Comparison of ENCODE assay signal across 21 cellular contexts in the genomic region with DNA sequence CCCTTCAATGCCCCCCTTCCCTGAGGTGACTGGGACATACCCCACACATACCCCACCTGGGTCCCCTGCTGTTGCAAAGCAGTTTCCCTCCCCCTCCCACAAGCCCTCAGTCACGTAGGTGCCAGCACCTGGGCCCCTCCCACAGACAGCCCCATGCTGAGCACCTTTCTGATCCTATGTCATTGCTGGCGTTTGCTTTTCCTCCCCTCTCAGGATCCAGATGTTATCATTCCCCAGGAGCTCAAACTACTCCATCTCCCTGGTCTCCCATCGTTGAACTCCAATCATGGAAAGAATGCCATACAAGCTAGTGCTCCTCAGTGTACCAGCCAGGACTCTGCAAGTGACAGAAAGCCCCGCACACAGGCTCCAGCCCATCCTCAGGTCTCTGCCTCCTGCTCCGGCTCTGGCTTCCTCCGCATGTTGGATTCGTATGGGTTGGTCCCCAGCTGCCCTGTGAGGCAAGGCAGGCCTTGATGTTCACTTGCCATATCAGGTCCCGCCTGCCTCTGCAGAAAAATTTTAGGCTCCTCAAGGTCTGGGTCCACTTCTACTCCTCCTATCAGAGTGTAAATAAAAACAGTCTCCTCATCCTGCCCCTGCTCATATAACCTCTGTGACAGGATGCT. TPM values are rescaled to one million over a fixed set of nuclear protein-coding genes. Genes with fewer than 3 reads are reported as not detected.
DNase-seq lines count a peak whose midpoint lies in the region; ATAC-seq, FAIRE-seq and TF ChIP-seq lines count a peak whose summit lies in the region.
"Had no signal": no experiment of that assay in that cellular context is flagged by ENCODE, and none has a peak within 500 bp of the region (broad histone marks: within the 10 kb centered on the region; RNA-seq: fewer than 3 reads in every experiment).

No MANE protein-coding gene starts in this region.

- no peak overlapping the region for H3K4me3 ChIP-seq in SK-N-SH (ENCODE audit: low read depth in 2 of 2, low read length in 1 of 2)
- no peak overlapping the region for H3K4me3 ChIP-seq in endothelial cell of umbilical vein (replicated peaks in 1 of 3; ENCODE audit: insufficient read depth in 1 of 3, low read depth in 1 of 3, low read length in 3 of 3)
- no peak overlapping the region for H3K4me3 ChIP-seq in osteoblast (ENCODE audit: insufficient read depth, low read length)
- no peak overlapping the region for H3K4me3 ChIP-seq in effector memory CD4-positive, alpha-beta T cell (ENCODE audit: insufficient read depth, low read depth, low read length, poor library complexity, severe bottlenecking)
- no peak overlapping the region for H3K4me3 ChIP-seq in HAP-1
- H3K4me3 ChIP-seq: cardiac muscle cell, lower lobe of right lung had no signal

- no peak for TF ChIP-seq RAD21 in SK-N-SH (IDR thresholded peaks at IDR 0.05; ENCODE audit: low read length)

- H3K9me2 ChIP-seq in SK-N-SH, result no peaks in the 10 kb centered on the region

- POLR2A ChIA-PET in SK-N-SH (lab: Yijun Ruan, JAX) (no interaction called here), endothelial cell of umbilical vein (lab: Charles Lee) (interaction anchor here (1.9 kb wide), 1 partner anchor 51 kb away, joined by 9 read pairs; a partner anchor contains a TSS)

- no peak for ATAC-seq in SK-N-SH treated with all-trans-retinoic acid at 6 μM for 48 hours
- ATAC-seq: natural killer cell treated with Interleukin-12 subunit alpha and Interleukin-12 subunit beta and Interleukin-15 and Interleukin-18, amount 100 ng/mL, for 72 hours had no signal

- FAIRE-seq in endothelial cell of umbilical vein (lab: Jason Lieb, UNC), result no peak

- intact Hi-C loops in endothelial cell of umbilical vein (cut with micrococcal nuclease), result no loop called here

- in situ Hi-C loops in HAP-1 (cut with MboI; ENCODE audit: low sequenced_read_pairs), result no loop called here

- H3K9me3 ChIP-seq in SK-N-SH (no peaks in the 10 kb centered on the region), endothelial cell of umbilical vein (replicated peaks; ENCODE audit: control insufficient read depth, insufficient read depth, low read length) (no peaks in the 10 kb centered on the region), osteoblast (ENCODE audit: low read depth, low read length) (no peaks in the 10 kb centered on the region), HAP-1 (no peaks in the 10 kb centered on the region)
- H3K9me3 ChIP-seq in effector memory CD4-positive, alpha-beta T cell (ENCODE audit: control insufficient read depth, low read length), result no peaks in the 10 kb centered on the region
- H3K9me3 ChIP-seq: lower lobe of right lung had no signal

- H3K27ac ChIP-seq in SK-N-SH (ENCODE audit: low read depth in 2 of 2, low read length in 1 of 2) (no peak overlapping the region), endothelial cell of umbilical vein (ENCODE audit: insufficient read depth, low read depth, low read length) (peak overlapping the region; percentile 90), osteoblast (ENCODE audit: low read depth, low read length) (peak overlapping the region; percentile 39), caudate nucleus (ENCODE audit: low read depth, low read length) (no peak overlapping the region)
- H3K27ac ChIP-seq in effector memory CD4-positive, alpha-beta T cell (ENCODE audit: insufficient read depth, low read length, poor library complexity, severe bottlenecking), result no peak overlapping the region
- H3K27ac ChIP-seq: cardiac muscle cell had no signal

- no peaks in the 10 kb centered on the region for H3K36me3 ChIP-seq in SK-N-SH (replicated peaks in 1 of 2; ENCODE audit: control insufficient read depth in 1 of 2, insufficient read depth in 2 of 2, low read length in 1 of 2)
- no peaks in the 10 kb centered on the region for H3K36me3 ChIP-seq in endothelial cell of umbilical vein (ENCODE audit: control insufficient read depth in 2 of 2, extremely low read depth in 1 of 2, insufficient read depth in 2 of 2, low read length in 2 of 2)
- no peaks in the 10 kb centered on the region for H3K36me3 ChIP-seq in osteoblast (ENCODE audit: insufficient read depth, low read length)
- no peaks in the 10 kb centered on the region for H3K36me3 ChIP-seq in effector memory CD4-positive, alpha-beta T cell (ENCODE audit: control insufficient read depth, insufficient read depth, low read length)
- no peaks in the 10 kb centered on the region for H3K36me3 ChIP-seq in HAP-1 (replicated peaks)
- H3K36me3 ChIP-seq: cardiac muscle cell, lower lobe of right lung had no signal

- H3K27me3 ChIP-seq in SK-N-SH (ENCODE audit: insufficient read depth), result no peaks in the 10 kb centered on the region
- peaks cover 0 to 2% of the 10 kb centered on the region in 2 experiments for H3K27me3 ChIP-seq in endothelial cell of umbilical vein (ENCODE audit: control insufficient read depth in 2 of 2, insufficient read depth in 2 of 2, low read length in 2 of 2)
- no peaks in the 10 kb centered on the region for H3K27me3 ChIP-seq in osteoblast (ENCODE audit: insufficient read depth, low read length)
- H3K27me3 ChIP-seq in effector memory CD4-positive, alpha-beta T cell (replicated peaks; ENCODE audit: control insufficient read depth, insufficient read depth, low read length, poor library complexity, severe bottlenecking), result no peaks in the 10 kb centered on the region
- H3K27me3 ChIP-seq in HAP-1 (ENCODE audit: low read depth), result no peaks in the 10 kb centered on the region
- H3K27me3 ChIP-seq: cardiac muscle cell had no signal

- no peak overlapping the region for H3K9ac ChIP-seq in SK-N-SH
- peak overlapping the region; percentile 50 for H3K9ac ChIP-seq in endothelial cell of umbilical vein (replicated peaks; ENCODE audit: extremely low read depth, insufficient read depth, low read length)

- H3K4me1 ChIP-seq in SK-N-SH (ENCODE audit: control insufficient read depth in 1 of 2, insufficient read depth in 2 of 2, low read depth in 1 of 2, low read length in 1 of 2), result no peaks in the 10 kb centered on the region; a peak in 1 of 4 replicates
- peaks cover 26% of the 10 kb centered on the region for H3K4me1 ChIP-seq in endothelial cell of umbilical vein (ENCODE audit: control insufficient read depth, extremely low read depth, insufficient read depth, low read length)
- H3K4me1 ChIP-seq in osteoblast (ENCODE audit: insufficient read depth, low read length), result peaks cover 26% of the 10 kb centered on the region
- H3K4me1 ChIP-seq in effector memory CD4-positive, alpha-beta T cell (ENCODE audit: control insufficient read depth, insufficient read depth, low read length, poor library complexity, severe bottlenecking), result no peaks in the 10 kb centered on the region
- H3K4me1 ChIP-seq in HAP-1, result no peaks in the 10 kb centered on the region

- no peaks in the 10 kb centered on the region for H3F3A ChIP-seq in SK-N-SH (replicated peaks; ENCODE audit: insufficient read depth)

- H3K79me2 ChIP-seq in SK-N-SH (ENCODE audit: insufficient read depth) (no peaks in the 10 kb centered on the region), endothelial cell of umbilical vein (ENCODE audit: control insufficient read depth, insufficient read depth, low read length) (no peaks in the 10 kb centered on the region), osteoblast (ENCODE audit: insufficient read depth, low read length) (no peaks in the 10 kb centered on the region)

- DNase-seq in SK-N-SH (no peak), endothelial cell of umbilical vein (ENCODE audit: low read depth, low spot score) (no peak), osteoblast (ENCODE audit: insufficient read length, low spot score, missing footprints) (no peak), GM03348 (ENCODE audit: low spot score) (no peak), caudate nucleus (lab: John Stamatoyannopoulos, UW) (no peak), HAP-1 (ENCODE audit: low spot score in 2 of 2) (no peak)
- DNase-seq in effector memory CD4-positive, alpha-beta T cell, result no peak
- DNase-seq: activated CD4-positive, alpha-beta T cell treated with anti-CD3 and anti-CD28 coated beads for 48 hours; activated T-cell treated with anti-CD3 and anti-CD28 coated beads for 4 hours; effector CD8-positive, alpha-beta T cell; GDM1; KG1; NCI-H1092 treated with DMSO at 0.1 percent for 48 hours; right cardiac atrium; stimulated activated CD4-positive, alpha-beta T cell treated with anti-CD3 and anti-CD28 coated beads, Interleukin-4, amount 100 ng/mL, for 1 hour; T-helper 9 cell; trophoblast cell had no signal

- TSS peak; percentile 83 for BruUV-seq in endothelial cell of umbilical vein (replicated peaks; lab: Mats Ljungman, UMichigan)

- 66% methylated on average over 8 of the region's 8 CpGs for WGBS in SK-N-SH (ENCODE audit: low lambda C conversion rate)

- TF ChIP-seq POLR2A in endothelial cell of umbilical vein (IDR thresholded peaks at IDR 0.05; ENCODE audit: low read depth, low read length), result no peak

- H3K4me2 ChIP-seq in SK-N-SH (peak overlapping the region; percentile 42), endothelial cell of umbilical vein (ENCODE audit: insufficient read depth, low read length) (peak overlapping the region; percentile 70), osteoblast (ENCODE audit: insufficient read depth, low read length) (peak overlapping the region; percentile 30)

- TF ChIP-seq CTCF in SK-N-SH (IDR thresholded peaks at IDR 0.05) (no peak), endothelial cell of umbilical vein (IDR thresholded peaks at IDR 0.05; ENCODE audit: extremely low read depth in 1 of 2, insufficient read depth in 1 of 2, low read depth in 1 of 2, low read length in 2 of 2) (no peak), osteoblast (IDR thresholded peaks at IDR 0.05; ENCODE audit: extremely low read depth, low read depth, low read length) (no peak)

- H2AFZ ChIP-seq in SK-N-SH (ENCODE audit: low read depth) (no peak overlapping the region), endothelial cell of umbilical vein (ENCODE audit: low read depth, low read length) (peak overlapping the region; percentile 40), osteoblast (ENCODE audit: low read length) (no peak overlapping the region)

- dilution Hi-C loops in endothelial cell of umbilical vein (cut with MboI; ENCODE audit: extremely low pct_ligation_motif_present, low sequenced_read_pairs), result no loop called here

- H4K20me1 ChIP-seq in SK-N-SH (ENCODE audit: insufficient read depth) (no peaks in the 10 kb centered on the region), endothelial cell of umbilical vein (replicated peaks; ENCODE audit: control insufficient read depth, extremely low read depth, insufficient read depth, low read length) (no peaks in the 10 kb centered on the region), osteoblast (ENCODE audit: insufficient read depth, low read length) (no peaks in the 10 kb centered on the region)

- H3K9me1 ChIP-seq in endothelial cell of umbilical vein (replicated peaks; ENCODE audit: control insufficient read depth, extremely low read depth, insufficient read depth, low read length), result no peaks in the 10 kb centered on the region

- CTCF ChIA-PET in SK-N-SH (lab: Yijun Ruan, JAX), result interaction anchor here (1.3 to 1.7 kb wide), 2 partner anchors 90 to 197 kb away, joined by 3 to 6 read pairs; no protein-coding TSS in a partner anchor
- CTCF ChIA-PET in endothelial cell of umbilical vein (lab: Charles Lee), result interaction anchor here (0.8 to 1.5 kb wide), 9 partner anchors 17 to 196 kb away, joined by 3 to 10 read pairs (median 4); a partner anchor contains a TSS

- no peak for TF ChIP-seq EP300 in SK-N-SH (IDR thresholded peaks at IDR 0.05; ENCODE audit: borderline replicate concordance in 1 of 2, low read depth in 1 of 2, low read length in 1 of 2)

RNA-seq across cellular contexts. Expression of a gene that starts 31.4 kb away (rescaled TPM):
- polyA plus RNA-seq in SK-N-SH (2012; rRNA removed) (9.7 and 10.1 TPM in 2 replicates), endothelial cell of umbilical vein (16.3 and 18.2 TPM in 2 replicates)
- 7.4 and 9.3 TPM in 2 replicates for polyA plus RNA-seq in SK-N-SH (2012; cell fraction: cytosol; rRNA removed)
- 7.9 and 10.5 TPM in 2 replicates for polyA plus RNA-seq in SK-N-SH (2012; cell fraction: nucleus; rRNA removed)
- total RNA-seq in endothelial cell of umbilical vein (13.6 and 15.1 TPM in 2 replicates), osteoblast (15.6 and 17.0 TPM in 2 replicates)
- polyA plus RNA-seq in endothelial cell of umbilical vein (2011; cell fraction: cytosol; rRNA removed), result 11.6 and 12.1 TPM in 2 replicates
- polyA plus RNA-seq in endothelial cell of umbilical vein (2011; cell fraction: nucleus; rRNA removed), result 12.9 and 15.5 TPM in 2 replicates
- 7.4 and 8.8 TPM in 2 replicates for polyA plus RNA-seq in endothelial cell of umbilical vein (2012)
- polyA minus RNA-seq in endothelial cell of umbilical vein, result 13.8 and 15.5 TPM in 2 replicates
- polyA minus RNA-seq in endothelial cell of umbilical vein (2011; cell fraction: cytosol; rRNA and poly(A)+ RNA removed), result 10.1 TPM
- polyA minus RNA-seq in endothelial cell of umbilical vein (2011; cell fraction: nucleus; rRNA and poly(A)+ RNA removed), result 24.0 and 29.7 TPM in 2 replicates

RNA-seq across cellular contexts. Expression of a gene that starts 50.8 kb away (rescaled TPM):
- polyA plus RNA-seq in SK-N-SH (2012; rRNA removed), result 0.26 and 0.43 TPM in 2 replicates
- 0.05 and 0.28 TPM in 2 replicates for polyA plus RNA-seq in SK-N-SH (2012; cell fraction: cytosol; rRNA removed)
- 0.87 and 0.94 TPM in 2 replicates for polyA plus RNA-seq in SK-N-SH (2012; cell fraction: nucleus; rRNA removed)
- total RNA-seq in endothelial cell of umbilical vein, result 15.7 and 21.3 TPM in 2 replicates
- 4.2 and 8.4 TPM in 2 replicates for polyA plus RNA-seq in endothelial cell of umbilical vein
- polyA plus RNA-seq in endothelial cell of umbilical vein (2011; cell fraction: cytosol; rRNA removed), result 1.9 and 3.9 TPM in 2 replicates
- polyA plus RNA-seq in endothelial cell of umbilical vein (2011; cell fraction: nucleus; rRNA removed), result 3.4 and 4.8 TPM in 2 replicates
- polyA plus RNA-seq in endothelial cell of umbilical vein (2012), result 1.2 and 3.4 TPM in 2 replicates
- 3.7 and 4.3 TPM in 2 replicates for polyA minus RNA-seq in endothelial cell of umbilical vein
- 6.9 TPM for polyA minus RNA-seq in endothelial cell of umbilical vein (2011; cell fraction: cytosol; rRNA and poly(A)+ RNA removed)
- 2.1 and 5.4 TPM in 2 replicates for polyA minus RNA-seq in endothelial cell of umbilical vein (2011; cell fraction: nucleus; rRNA and poly(A)+ RNA removed)
- 13.8 and 14.7 TPM in 2 replicates for total RNA-seq in osteoblast

Comparison
In these comparisons a context has a peak if more than half of its experiments do, and no peak if none do; other contexts are left out.
1. H3K27ac ChIP-seq: peak in endothelial cell of umbilical vein (single experiment) and osteoblast (single experiment); none in SK-N-SH (0 of 2), caudate nucleus (single experiment) and effector memory CD4-positive, alpha-beta T cell (single experiment).
2. Peak in every context shown above with its lines, with median percentiles within 50 percentile points of each other: H3K4me2 ChIP-seq.